In the genomic region with DNA sequence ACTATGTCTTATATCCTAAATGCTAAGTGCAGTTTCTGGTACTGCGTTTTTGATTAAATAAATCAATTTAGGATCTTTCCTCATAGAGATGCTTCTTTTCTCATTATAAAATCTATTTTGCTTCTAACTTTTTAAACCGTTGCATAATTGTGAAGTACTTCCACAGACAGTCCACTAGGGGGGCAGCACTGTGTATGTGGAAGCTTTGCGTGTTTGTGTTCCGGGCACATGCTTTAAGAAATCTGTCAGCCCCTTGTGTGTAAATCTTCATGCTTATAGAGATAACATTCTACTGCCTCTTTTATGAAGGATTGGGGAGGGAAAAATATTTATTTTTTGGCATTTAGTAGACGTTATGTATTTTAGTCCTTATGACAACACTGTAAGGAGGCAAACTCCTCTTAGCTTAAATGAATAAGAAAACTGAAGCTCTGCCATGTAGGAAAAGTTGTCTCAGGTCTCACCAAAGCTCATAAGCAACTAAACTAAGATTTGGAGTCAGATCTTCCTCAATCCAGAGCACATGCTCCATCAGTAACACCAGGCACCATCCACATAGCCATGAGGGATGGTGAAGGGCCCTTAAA, we compare ENCODE assay signal across 9 cellular contexts.
DNase-seq lines count a peak whose midpoint lies in the region; ATAC-seq, FAIRE-seq and TF ChIP-seq lines count a peak whose summit lies in the region.
"Had no signal": no experiment of that assay in that cellular context is flagged by ENCODE, and none has a peak within 500 bp of the region (broad histone marks: within the 10 kb centered on the region; RNA-seq: fewer than 3 reads in every experiment).

No MANE protein-coding gene starts in this region.

- H3K27me3 Mint-ChIP-seq in T-helper 17 cell, result peaks cover 14% of the 10 kb centered on the region

- intact Hi-C loops in esophagus squamous epithelium (cut with DNase I), result no loop called here

- no peaks in the 10 kb centered on the region for H3K4me1 ChIP-seq in esophagus squamous epithelium
- no peaks in the 10 kb centered on the region for H3K4me1 ChIP-seq in small intestine (ENCODE audit: control insufficient read depth in 2 of 2, insufficient read depth in 1 of 2, low read depth in 1 of 2, low read length in 1 of 2)

- no peak overlapping the region for H3K27ac Mint-ChIP-seq in T-helper 17 cell

- no peaks in the 10 kb centered on the region for H3K36me3 Mint-ChIP-seq in T-helper 17 cell (ENCODE audit: low read depth)

- H3K36me3 ChIP-seq in esophagus squamous epithelium, result no peaks in the 10 kb centered on the region
- H3K36me3 ChIP-seq in small intestine (ENCODE audit: control insufficient read depth in 2 of 2, insufficient read depth in 2 of 2, low read length in 2 of 2), result no peaks in the 10 kb centered on the region

- WGBS in esophagus squamous epithelium, 2 donors, result 13 to 20% methylated on average over 5 of the region's 5 CpGs
- WGBS in small intestine, 3 donors, result 3 to 15% (median 6%) methylated on average over 5 of the region's 5 CpGs

- no peak for FAIRE-seq in small intestine (lab: Jason Lieb, UNC)
- FAIRE-seq: A204.1 had no signal

- no peak for TF ChIP-seq POLR2A in esophagus squamous epithelium (IDR thresholded peaks at IDR 0.05)

- ATAC-seq in HG02571 (IDR thresholded peaks at IDR 0.05; ENCODE audit: unreplicated experiment), result peak; percentile 83
- ATAC-seq in T-helper 17 cell, result no peak

- no peaks in the 10 kb centered on the region for H3K9me3 ChIP-seq in esophagus squamous epithelium
- H3K9me3 ChIP-seq in small intestine (ENCODE audit: control insufficient read depth, low read depth), result no peaks in the 10 kb centered on the region
- no peaks in the 10 kb centered on the region for H3K9me3 ChIP-seq in T-helper 17 cell (ENCODE audit: control insufficient read depth, low read length, poor library complexity, severe bottlenecking)

- H3K4me3 Mint-ChIP-seq in T-helper 17 cell, result no peak overlapping the region

- TF ChIP-seq CTCF in esophagus squamous epithelium (IDR thresholded peaks at IDR 0.05), result peak in 5 of 6 experiments; percentile 45 to 76 (median 52)

- H3K4me1 Mint-ChIP-seq in T-helper 17 cell, result no peaks in the 10 kb centered on the region

- DNase-seq in DMS 273 (lab: John Stamatoyannopoulos, UW; ENCODE audit: unreplicated experiment) (peak; percentile 54), DMS 273 treated with DMSO at 0.1 percent for 48 hours (lab: John Stamatoyannopoulos, UW) (no peak), NCI-H460 (ENCODE audit: extremely low read depth, low read depth) (peak; percentile 13), esophagus squamous epithelium (lab: John Stamatoyannopoulos, UW) (no peak), small intestine (peak; percentile 5), T-helper 17 cell (no peak), NCI-H1048 (lab: John Stamatoyannopoulos, UW) (no peak)

- H3K27ac ChIP-seq in esophagus squamous epithelium, result no peak overlapping the region
- no peak overlapping the region for H3K27ac ChIP-seq in small intestine (ENCODE audit: low read depth in 1 of 2, low read length in 1 of 2)

- peaks cover 0 to 5% (median 0%) of the 10 kb centered on the region in 4 donors for H3K27me3 ChIP-seq in esophagus squamous epithelium
- no peaks in the 10 kb centered on the region for H3K27me3 ChIP-seq in small intestine (ENCODE audit: control insufficient read depth in 2 of 2, insufficient read depth in 2 of 2, low read length in 2 of 2)

- H3K4me3 ChIP-seq in esophagus squamous epithelium (no peak overlapping the region), small intestine (ENCODE audit: low read depth in 1 of 2, low read length in 2 of 2) (no peak overlapping the region)

Comparison
In these comparisons a context has a peak if more than half of its experiments do, and no peak if none do; other contexts are left out.
1. DNase-seq: peak in DMS 273 (single experiment), NCI-H460 (single experiment) and small intestine (single experiment); none in DMS 273 treated with DMSO at 0.1 percent for 48 hours (single experiment), esophagus squamous epithelium (single experiment), T-helper 17 cell (0 of 3) and NCI-H1048 (single experiment).